In the genomic region with DNA sequence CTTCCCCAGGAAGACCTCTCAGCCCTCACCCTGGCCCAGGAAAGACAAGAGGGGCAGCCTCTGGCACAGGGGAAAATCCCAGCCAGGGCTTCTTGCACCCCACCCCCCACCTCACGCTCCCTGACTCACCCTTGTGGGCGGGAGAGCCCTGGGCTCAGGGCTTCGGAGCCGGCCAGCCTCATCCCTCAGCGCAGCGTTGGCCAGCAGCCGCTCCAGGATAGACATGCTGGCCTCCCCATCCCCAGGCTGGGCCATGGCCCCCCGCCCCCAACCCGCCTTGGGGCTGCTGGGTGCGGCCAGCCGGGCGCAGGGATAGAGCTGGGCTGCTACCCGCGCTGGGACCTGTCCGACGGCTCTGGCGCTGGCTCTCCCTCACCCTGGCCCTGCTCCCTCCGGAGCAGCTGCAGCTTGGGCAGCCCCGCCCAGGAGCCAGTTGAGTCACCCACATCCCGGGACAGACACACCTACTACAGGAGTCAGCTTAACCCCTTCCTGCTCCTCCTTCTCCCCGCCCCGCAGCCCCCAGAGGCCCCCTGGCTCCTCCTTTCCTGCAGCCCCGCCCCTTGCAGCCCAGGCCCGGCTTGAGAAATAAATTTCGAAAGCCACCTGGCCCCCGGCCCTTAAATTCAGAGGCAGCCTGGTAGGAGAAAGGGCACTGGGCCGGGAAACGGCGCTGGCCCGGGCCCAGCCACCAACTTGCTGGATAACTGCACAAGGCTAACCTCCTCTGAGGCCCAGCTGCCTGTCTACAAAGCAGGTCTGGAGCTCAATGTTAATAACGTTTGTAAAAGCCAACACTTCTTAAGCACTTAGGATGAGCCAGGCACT, we compare ENCODE assay signal across 8 cellular contexts. TPM values are rescaled to one million over a fixed set of nuclear protein-coding genes. Genes with fewer than 3 reads are reported as not detected.
A peak's percentile ranks its signal among the peaks of the same experiment; 100 is the strongest.
DNase-seq lines count a peak whose midpoint lies in the region; ATAC-seq and TF ChIP-seq lines count a peak whose summit lies in the region.

No MANE protein-coding gene starts in this region.

- H3K4me1 ChIP-seq in ACC112 (ENCODE audit: control insufficient read depth, insufficient read depth, low read length, unreplicated experiment) (peaks cover 65% of the 10 kb centered on the region), mucosa of descending colon (ENCODE audit: low read depth) (peaks cover 27% of the 10 kb centered on the region)

- H3K9me3 ChIP-seq in mucosa of descending colon: no peaks in the 10 kb centered on the region

- ATAC-seq in GM18858 (IDR thresholded peaks at IDR 0.05; ENCODE audit: unreplicated experiment) (peak; percentile 99), HG03045 (IDR thresholded peaks at IDR 0.05; ENCODE audit: unreplicated experiment) (peak; percentile 97), mucosa of descending colon (peak; percentile 96)
- peak; percentile 87 to 90 for ATAC-seq in stimulated activated naive B cell treated with anti-CD40 and anti-IgM and Interleukin-4, amounts not matched to agents 10 μg/mL and 1 μg/mL and 100 μg/mL, for 72 hours (replicated peaks)

- no peaks in the 10 kb centered on the region for H3K27me3 ChIP-seq in ACC112 (ENCODE audit: insufficient read depth, low read length)

- no peak overlapping the region for H3K27ac Mint-ChIP-seq in stimulated activated naive B cell treated with anti-CD40 and anti-IgM and Interleukin-4, amounts not matched to agents 10 μg/mL and 1 μg/mL and 100 μg/mL, for 72 hours

- peaks cover 35% of the 10 kb centered on the region for H3K79me2 ChIP-seq in ACC112 (ENCODE audit: control insufficient read depth, insufficient read depth, low read length, unreplicated experiment)

- peaks cover 19 to 24% of the 10 kb centered on the region in 2 donors for H3K4me1 Mint-ChIP-seq in stimulated activated naive B cell treated with anti-CD40 and anti-IgM and Interleukin-4, amounts not matched to agents 10 μg/mL and 1 μg/mL and 100 μg/mL, for 72 hours

- DNase-seq in NCI-H460 (ENCODE audit: extremely low read depth, low read depth) (peak; percentile 81), epithelial cell of proximal tubule (ENCODE audit: low read depth) (peak; percentile 71), mucosa of descending colon (peak; percentile 92 to 95 (median 93))
- peak; percentile 61 for DNase-seq in activated CD8-positive, alpha-beta memory T cell treated with anti-CD3 and anti-CD28 coated beads, Interleukin-2, amount 50 U/mL, for 4 hours
- DNase-seq in stimulated activated naive B cell treated with anti-CD40 and anti-IgM and Interleukin-4, amounts not matched to agents 10 μg/mL and 1 μg/mL and 100 μg/mL, for 72 hours: peak; percentile 37

- peaks cover 4 to 5% of the 10 kb centered on the region in 2 donors for H3K27me3 Mint-ChIP-seq in stimulated activated naive B cell treated with anti-CD40 and anti-IgM and Interleukin-4, amounts not matched to agents 10 μg/mL and 1 μg/mL and 100 μg/mL, for 72 hours

- peaks cover 16 to 32% of the 10 kb centered on the region in 2 donors for H3K36me3 Mint-ChIP-seq in stimulated activated naive B cell treated with anti-CD40 and anti-IgM and Interleukin-4, amounts not matched to agents 10 μg/mL and 1 μg/mL and 100 μg/mL, for 72 hours

- no peak overlapping the region for H2AFZ ChIP-seq in ACC112 (ENCODE audit: low read length, unreplicated experiment)

- peak overlapping the region; percentile 79 for H3K27ac ChIP-seq in ACC112 (ENCODE audit: low read depth, low read length)

- H3K4me3 ChIP-seq in ACC112 (ENCODE audit: low read depth, low read length): peak overlapping the region; percentile 66
- H3K4me3 ChIP-seq in epithelial cell of proximal tubule (ENCODE audit: low read depth, low read length): peak overlapping the region; percentile 51
- no peak overlapping the region for H3K4me3 ChIP-seq in mucosa of descending colon

- peaks cover 22% of the 10 kb centered on the region; the same call in 1 of the 2 replicates for H3K36me3 ChIP-seq in ACC112 (ENCODE audit: insufficient read depth, low read length)
- peaks cover 6% of the 10 kb centered on the region for H3K36me3 ChIP-seq in mucosa of descending colon (ENCODE audit: low read depth)

- H3K9me3 Mint-ChIP-seq in stimulated activated naive B cell treated with anti-CD40 and anti-IgM and Interleukin-4, amounts not matched to agents 10 μg/mL and 1 μg/mL and 100 μg/mL, for 72 hours: no peaks in the 10 kb centered on the region

- no peak for TF ChIP-seq CTCF in epithelial cell of proximal tubule (conservative IDR thresholded peaks at IDR 0.05; ENCODE audit: low read depth, low read length)
- no peak for TF ChIP-seq CTCF in mucosa of descending colon (IDR thresholded peaks at IDR 0.05)

- intact Hi-C loops in mucosa of descending colon (cut with DNase I, micrococcal nuclease): no loop called here

- peak overlapping the region; percentile 60 to 67 for H3K4me3 Mint-ChIP-seq in stimulated activated naive B cell treated with anti-CD40 and anti-IgM and Interleukin-4, amounts not matched to agents 10 μg/mL and 1 μg/mL and 100 μg/mL, for 72 hours

RNA-seq across cellular contexts. Expression of a gene that starts 13.4 kb away (rescaled TPM):
- total RNA-seq in NCI-H460 (2014; rRNA removed; shearing (Covaris generic)): 17.8 and 19.1 TPM in 2 replicates
- polyA plus RNA-seq in NCI-H460 (2014; cell fraction: nucleus; rRNA removed): 17.0 and 20.8 TPM in 2 replicates
- total RNA-seq in epithelial cell of proximal tubule (65.4 and 66.3 TPM in 2 replicates), mucosa of descending colon (100 to 1,000 TPM in 1 of 3 donors, 10 to 100 TPM in 2; 90.0 to 149 (median 94.3) TPM)

RNA-seq across cellular contexts. Expression of a gene that starts 24.4 kb away (rescaled TPM):
- total RNA-seq in NCI-H460 (2014; rRNA removed; shearing (Covaris generic)): 120 and 125 TPM in 2 replicates
- 81.1 and 86.4 TPM in 2 replicates for polyA plus RNA-seq in NCI-H460 (2014; cell fraction: nucleus; rRNA removed)
- total RNA-seq in epithelial cell of proximal tubule (141 and 218 TPM in 2 replicates), mucosa of descending colon (10 to 100 TPM; 59.5 to 79.3 (median 65.8) TPM)

RNA-seq across cellular contexts. Expression of a gene that starts 26.8 kb away (rescaled TPM):
- not detected in 2 replicates for total RNA-seq in NCI-H460 (2014; rRNA removed; shearing (Covaris generic))
- polyA plus RNA-seq in NCI-H460 (2014; cell fraction: nucleus; rRNA removed): not detected in 2 replicates
- total RNA-seq in epithelial cell of proximal tubule (not detected in 2 replicates), mucosa of descending colon (not detected)

Comparison
In these comparisons a context has a peak if more than half of its experiments do, and no peak if none do; other contexts are left out.
1. DNase-seq: peak in every context shown above with its lines; median percentile 93 in mucosa of descending colon; 81 in NCI-H460; 71 in epithelial cell of proximal tubule; 61 in activated CD8-positive, alpha-beta memory T cell treated with anti-CD3 and anti-CD28 coated beads, Interleukin-2, amount 50 U/mL, for 4 hours; 37 in stimulated activated naive B cell treated with anti-CD40 and anti-IgM and Interleukin-4, amounts not matched to agents 10 μg/mL and 1 μg/mL and 100 μg/mL, for 72 hours.